Comparison of ENCODE assay signal across 1 cellular context in the genomic region with DNA sequence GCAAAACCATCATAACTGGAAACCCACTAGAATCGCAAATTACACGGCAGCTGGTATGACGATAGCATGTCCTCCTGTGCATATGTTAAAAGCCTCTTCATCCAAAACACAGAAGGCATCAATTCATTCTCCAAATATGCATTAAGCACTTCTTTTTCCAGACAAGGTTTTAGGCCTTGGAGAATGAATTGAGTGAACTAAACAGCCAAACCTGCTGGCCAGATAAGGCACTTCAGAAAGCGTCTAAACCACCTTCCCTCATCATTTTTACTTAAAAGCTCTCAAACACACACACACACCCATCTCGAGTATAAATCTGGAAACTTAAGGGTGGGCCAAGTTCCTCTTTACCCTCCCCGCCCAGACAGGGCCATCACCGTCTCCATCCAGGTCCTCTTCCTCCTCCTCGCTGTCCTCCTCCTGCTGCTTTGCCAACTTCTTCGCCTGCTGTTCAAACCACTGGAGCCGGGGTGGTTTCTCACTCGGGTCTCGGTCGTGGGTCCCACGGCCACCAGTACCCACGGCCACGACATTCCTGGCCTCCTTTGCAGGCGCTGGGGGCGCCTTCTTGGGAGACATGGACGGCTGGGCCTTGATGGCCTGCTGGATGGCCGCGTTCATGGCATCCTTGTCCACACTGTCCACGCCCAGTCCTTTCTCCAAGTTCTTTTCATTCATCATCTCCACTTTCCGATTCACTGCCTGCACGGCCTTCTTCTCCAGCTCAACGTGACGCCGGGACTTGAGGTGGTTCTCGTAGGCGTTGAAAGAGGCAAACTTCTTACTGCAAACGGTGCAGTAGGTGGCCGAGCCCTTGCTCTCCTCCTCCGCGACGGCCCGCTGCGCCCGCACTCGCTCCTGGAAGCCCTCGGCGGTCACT.
TF ChIP-seq lines count a peak whose summit lies in the region.

No MANE protein-coding gene starts in this region.

TF ChIP-seq in K562, 482 proteins besides CTCF, POLR2A, EP300 and RAD21 (continued from another document):
- TF ChIP-seq, protein P1, sequence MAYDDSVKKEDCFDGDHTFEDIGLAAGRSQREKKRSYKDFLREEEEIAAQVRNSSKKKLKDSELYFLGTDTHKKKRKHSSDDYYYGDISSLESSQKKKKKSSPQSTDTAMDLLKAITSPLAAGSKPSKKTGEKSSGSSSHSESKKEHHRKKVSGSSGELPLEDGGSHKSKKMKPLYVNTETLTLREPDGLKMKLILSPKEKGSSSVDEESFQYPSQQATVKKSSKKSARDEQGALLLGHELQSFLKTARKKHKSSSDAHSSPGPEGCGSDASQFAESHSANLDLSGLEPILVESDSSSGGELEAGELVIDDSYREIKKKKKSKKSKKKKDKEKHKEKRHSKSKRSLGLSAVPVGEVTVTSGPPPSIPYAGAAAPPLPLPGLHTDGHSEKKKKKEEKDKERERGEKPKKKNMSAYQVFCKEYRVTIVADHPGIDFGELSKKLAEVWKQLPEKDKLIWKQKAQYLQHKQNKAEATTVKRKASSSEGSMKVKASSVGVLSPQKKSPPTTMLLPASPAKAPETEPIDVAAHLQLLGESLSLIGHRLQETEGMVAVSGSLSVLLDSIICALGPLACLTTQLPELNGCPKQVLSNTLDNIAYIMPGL (CRISPR knock-in tag; IDR thresholded peaks at IDR 0.05) = no peak
- TF ChIP-seq KLF16 (IDR thresholded peaks at IDR 0.05) (no peak), ZNF507 (tag; conservative IDR thresholded peaks at IDR 0.05) (no peak), RREB1 (CRISPR knock-in tag; IDR thresholded peaks at IDR 0.05) (no peak), TEAD1 (CRISPR knock-in tag; IDR thresholded peaks at IDR 0.05) (0 out of 4 replicates have a peak, but pooled peaks of 1 of the 2 experiments have one; percentile 53), RBM25 (IDR thresholded peaks at IDR 0.05; ENCODE audit: low read depth, low read length, severe bottlenecking) (no peak), NFIC (IDR thresholded peaks at IDR 0.05) (no peak), MTA2 (IDR thresholded peaks at IDR 0.05; ENCODE audit: low read depth) (no peak), PTBP1 (IDR thresholded peaks at IDR 0.05; ENCODE audit: low read depth, low read length) (no peak), ZZZ3 (IDR thresholded peaks at IDR 0.05) (no peak), ELF2 (CRISPR knock-in tag; IDR thresholded peaks at IDR 0.05) (no peak), HDAC2 (IDR thresholded peaks at IDR 0.05) (no peak), NFRKB (IDR thresholded peaks at IDR 0.05; ENCODE audit: low read depth) (no peak), CREB1 (IDR thresholded peaks at IDR 0.05) (no peak), CREB1 (CRISPR knock-in tag; IDR thresholded peaks at IDR 0.05) (no peak), FIP1L1 (IDR thresholded peaks at IDR 0.05; ENCODE audit: low read depth, low read length, poor library complexity, severe bottlenecking) (no peak), EHMT2 (IDR thresholded peaks at IDR 0.05) (no peak), TARDBP (IDR thresholded peaks at IDR 0.05) (no peak), TCF7L2 (IDR thresholded peaks at IDR 0.05; ENCODE audit: low read depth, low read length) (no peak), ARID2 (IDR thresholded peaks at IDR 0.05) (no peak), SMAD1 (IDR thresholded peaks at IDR 0.05; ENCODE audit: low read depth, low read length, partially characterized antibody) (no peak), NUFIP1 (IDR thresholded peaks at IDR 0.05; ENCODE audit: partially characterized antibody) (no peak), RBM15 (IDR thresholded peaks at IDR 0.05; ENCODE audit: insufficient read depth, low read length) (no peak), ZKSCAN1 (IDR thresholded peaks at IDR 0.05; ENCODE audit: low read depth, low read length) (no peak), NR2C2 (CRISPR knock-in tag; IDR thresholded peaks at IDR 0.05) (peak; percentile 45; the same call in 1 of the 2 replicates), NR2C2 (tag; IDR thresholded peaks at IDR 0.05) (no peak), ZNF263 (CRISPR knock-in tag; IDR thresholded peaks at IDR 0.05; ENCODE audit: borderline replicate concordance) (peak; percentile 92), ZNF121 (CRISPR knock-in tag; conservative IDR thresholded peaks at IDR 0.05) (no peak), ZNF3 (CRISPR knock-in tag; IDR thresholded peaks at IDR 0.05) (no peak)
- TF ChIP-seq, protein P2, sequence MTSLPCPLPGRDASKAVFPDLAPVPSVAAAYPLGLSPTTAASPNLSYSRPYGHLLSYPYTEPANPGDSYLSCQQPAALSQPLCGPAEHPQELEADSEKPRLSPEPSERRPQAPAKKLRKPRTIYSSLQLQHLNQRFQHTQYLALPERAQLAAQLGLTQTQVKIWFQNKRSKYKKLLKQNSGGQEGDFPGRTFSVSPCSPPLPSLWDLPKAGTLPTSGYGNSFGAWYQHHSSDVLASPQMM (CRISPR knock-in tag; IDR thresholded peaks at IDR 0.05) = no peak
